Comparison of ENCODE assay signal across 33 cellular contexts in genomic region chr10:81725851-81726250, GRCh38.
"Had no signal": no experiment of that assay in that cellular context is flagged by ENCODE, and none has a peak within 500 bp of the region (broad histone marks: within the 10 kb centered on the region; RNA-seq: fewer than 3 reads in every experiment).

No MANE protein-coding gene starts in this region.

- H3K27me3 ChIP-seq: adrenal gland, Peyer's patch had no signal

- H3K4me3 Mint-ChIP-seq: activated B cell treated with CpG ODN at 0.5 μM for 24 hours; activated CD4-positive, alpha-beta memory T cell treated with anti-CD3 and anti-CD28 coated beads for 36 hours; activated naive CD4-positive, alpha-beta T cell treated with anti-CD3 and anti-CD28 coated beads, Interleukin-2, amount 10 ng/mL, durations not matched to agents 7 days and 5 days; activated T-cell treated with anti-CD3 and anti-CD28 coated beads, Interleukin-2, amount 50 U/mL, for 4 hours; activated T-helper 1 cell treated with anti-CD3 and anti-CD28 coated beads, Interleukin-12 subunit alpha, Interleukin-12 subunit beta, Interleukin-2, Interleukin-4 antibody, amounts not matched to agents 30 ng/mL and 10 ng/mL and 1 ng/mL, durations not matched to agents 14 hours and 24 hours and 36 hours; brain had no signal

- DNase-seq: activated B cell treated with CpG ODN at 0.5 μM for 24 hours; activated CD4-positive, alpha-beta memory T cell treated with anti-CD3 and anti-CD28 coated beads for 36 hours; activated CD4-positive, alpha-beta T cell treated with anti-CD3 and anti-CD28 coated beads for 4 hours; activated CD4-positive, alpha-beta T cell treated with anti-CD3 and anti-CD28 coated beads, Interleukin-2, amount 50 U/mL, for 1 hour; activated CD4-positive, CD25-positive, alpha-beta regulatory T cell treated with anti-CD3 and anti-CD28 coated beads, Interleukin-2, amount 50 U/mL, for 72 hours; activated CD8-positive, alpha-beta memory T cell treated with anti-CD3 and anti-CD28 coated beads, Interleukin-2, amount 50 U/mL, for 4 hours; activated gamma-delta T cell treated with Interleukin-2 at 50 U/mL for 16 hours; activated naive CD4-positive, alpha-beta T cell treated with anti-CD3 and anti-CD28 coated beads, Interleukin-2, amount 10 ng/mL, durations not matched to agents 7 days and 5 days; activated T-cell treated with anti-CD3 and anti-CD28 coated beads for 4 hours; activated T-cell treated with anti-CD3 and anti-CD28 coated beads, Interleukin-2, amount 50 U/mL, for 4 hours; adrenal gland; caudate nucleus; MM.1S; MV-4-11; NCI-H1092; NCI-H1436 treated with DMSO at 0.1 percent for 48 hours; NCI-H1694 treated with DMSO at 0.1 percent for 48 hours; NCI-H2029; NCI-H345; NCI-H524 treated with DMSO at 0.1 percent for 48 hours; PC-3; Peyer's patch; SIG-M5; T-helper 1 cell; T-helper 2 cell; T-helper 9 cell had no signal

- H3K36me3 ChIP-seq: adrenal gland, Peyer's patch had no signal

- H3K4me1 ChIP-seq: adrenal gland, Peyer's patch had no signal

- H3K4me3 ChIP-seq: adrenal gland, Peyer's patch had no signal

- H3K9me3 Mint-ChIP-seq: activated CD4-positive, alpha-beta memory T cell treated with anti-CD3 and anti-CD28 coated beads for 36 hours; activated T-helper 1 cell treated with anti-CD3 and anti-CD28 coated beads, Interleukin-12 subunit alpha, Interleukin-12 subunit beta, Interleukin-2, Interleukin-4 antibody, amounts not matched to agents 30 ng/mL and 10 ng/mL and 1 ng/mL, durations not matched to agents 14 hours and 24 hours and 36 hours had no signal

- H3K9me3 ChIP-seq: adrenal gland, Peyer's patch had no signal

- H3K4me1 Mint-ChIP-seq: brain had no signal

- H3K27ac ChIP-seq: adrenal gland, KMS-11, Peyer's patch, RWPE1, VCaP had no signal

- H3K27ac Mint-ChIP-seq: activated B cell treated with CpG ODN at 0.5 μM for 24 hours; activated CD4-positive, alpha-beta memory T cell treated with anti-CD3 and anti-CD28 coated beads for 36 hours; activated T-helper 1 cell treated with anti-CD3 and anti-CD28 coated beads, Interleukin-12 subunit alpha, Interleukin-12 subunit beta, Interleukin-2, Interleukin-4 antibody, amounts not matched to agents 30 ng/mL and 10 ng/mL and 1 ng/mL, durations not matched to agents 14 hours and 24 hours and 36 hours; brain had no signal

- H3K36me3 Mint-ChIP-seq: activated CD4-positive, alpha-beta memory T cell treated with anti-CD3 and anti-CD28 coated beads for 36 hours; activated naive CD4-positive, alpha-beta T cell treated with anti-CD3 and anti-CD28 coated beads, Interleukin-2, amount 10 ng/mL, durations not matched to agents 7 days and 5 days; brain had no signal

- H3K27me3 Mint-ChIP-seq: activated B cell treated with CpG ODN at 0.5 μM for 24 hours; activated CD4-positive, alpha-beta memory T cell treated with anti-CD3 and anti-CD28 coated beads for 36 hours; activated naive CD4-positive, alpha-beta T cell treated with anti-CD3 and anti-CD28 coated beads, Interleukin-2, amount 10 ng/mL, durations not matched to agents 7 days and 5 days had no signal

- ATAC-seq: activated T-cell treated with anti-CD3 and anti-CD28 coated beads, Interleukin-2, amount 50 U/mL, for 4 hours; PC-3; Right ventricle myocardium inferior; SK-N-SH treated with all-trans-retinoic acid at 6 μM for 48 hours had no signal
